ENCODE assay signal across 23 cellular contexts in the genomic region with DNA sequence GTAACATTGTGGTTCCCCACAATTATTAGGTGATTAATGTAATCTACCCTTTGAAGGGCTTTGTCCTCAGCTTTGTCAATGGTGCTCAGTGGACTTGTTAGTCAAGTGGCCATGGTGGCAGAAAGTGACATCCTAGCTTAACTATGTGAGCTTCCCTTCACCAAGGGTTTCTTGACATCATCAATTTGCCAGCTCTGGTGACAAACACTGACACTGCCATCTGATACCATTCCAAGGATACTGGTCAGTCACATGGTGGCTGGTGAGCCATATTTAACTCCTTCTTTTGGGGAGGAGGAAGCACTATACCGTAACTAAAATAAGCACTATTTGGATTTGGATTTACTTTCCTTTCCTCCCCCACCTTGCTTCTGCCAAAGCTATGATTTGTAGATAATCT.
DNase-seq lines count a peak whose midpoint lies in the region; ATAC-seq, FAIRE-seq and TF ChIP-seq lines count a peak whose summit lies in the region.
"Had no signal": no experiment of that assay in that cellular context is flagged by ENCODE, and none has a peak within 500 bp of the region (broad histone marks: within the 10 kb centered on the region; RNA-seq: fewer than 3 reads in every experiment).

No MANE protein-coding gene starts in this region.

- DNase-seq in D721Med (ENCODE audit: insufficient read length, low spot score) (no peak), myocyte (ENCODE audit: low read depth) (peak; percentile 27), gastrocnemius medialis (peak; percentile 17 to 46), esophagus muscularis mucosa (ENCODE audit: extremely low spot score) (no peak), upper lobe of right lung (no peak), MM.1S (no peak)
- DNase-seq: 8988T; ACHN; AML-193; BE2C; CD4-positive, alpha-beta T cell; CD8-positive, alpha-beta memory T cell; DMS79; EL; GDM1; GM23248; H7; HCEC 1CT had no signal

- no peaks in the 10 kb centered on the region for H3K9me3 ChIP-seq in gastrocnemius medialis
- H3K9me3 ChIP-seq in esophagus muscularis mucosa = peaks cover 0 to 3% (median 0%) of the 10 kb centered on the region in 4 donors
- no peaks in the 10 kb centered on the region for H3K9me3 ChIP-seq in upper lobe of right lung
- no peaks in the 10 kb centered on the region for H3K9me3 ChIP-seq in MM.1S (replicated peaks; ENCODE audit: insufficient read depth, low read length)
- H3K9me3 ChIP-seq: BE2C had no signal

- ATAC-seq in gastrocnemius medialis (peak; percentile 91 to 94), upper lobe of right lung (no peak)
- ATAC-seq: A549, GM12878 had no signal

- H3K27me3 ChIP-seq in gastrocnemius medialis (no peaks in the 10 kb centered on the region), esophagus muscularis mucosa (no peaks in the 10 kb centered on the region), upper lobe of right lung (no peaks in the 10 kb centered on the region), MM.1S (replicated peaks; ENCODE audit: insufficient read depth, low read length) (no peaks in the 10 kb centered on the region)
- H3K27me3 ChIP-seq: BE2C; BLaER1 treated with 17β-estradiol and CSF1 and Interleukin-3, amounts not matched to agents 10 nM and 100 nM had no signal

- H3K36me3 ChIP-seq in gastrocnemius medialis (no peaks in the 10 kb centered on the region), esophagus muscularis mucosa (no peaks in the 10 kb centered on the region), upper lobe of right lung (no peaks in the 10 kb centered on the region), MM.1S (replicated peaks; ENCODE audit: insufficient read depth, low read length) (no peaks in the 10 kb centered on the region)
- H3K36me3 ChIP-seq: BE2C; BLaER1 treated with 17β-estradiol and CSF1 and Interleukin-3, amounts not matched to agents 10 nM and 100 nM had no signal

- H3K27ac ChIP-seq in gastrocnemius medialis = peak overlapping the region; percentile 15 to 73 (median 64)
- H3K27ac ChIP-seq in esophagus muscularis mucosa (replicated peaks in 1 of 4) = no peak overlapping the region
- no peak overlapping the region for H3K27ac ChIP-seq in upper lobe of right lung
- H3K27ac ChIP-seq in MM.1S (ENCODE audit: low read length) = no peak overlapping the region
- H3K27ac ChIP-seq: A549; BLaER1 treated with 17β-estradiol and CSF1 and Interleukin-3, amounts not matched to agents 10 nM and 100 nM; GM23248 had no signal

- H3K9ac ChIP-seq in MM.1S (ENCODE audit: low read length) = no peak overlapping the region
- H3K9ac ChIP-seq: BLaER1 treated with 17β-estradiol and CSF1 and Interleukin-3, amounts not matched to agents 10 nM and 100 nM; GM23248 had no signal

- H3K79me2 ChIP-seq in MM.1S (ENCODE audit: low read length) = no peaks in the 10 kb centered on the region

- no peak for TF ChIP-seq EP300 in esophagus muscularis mucosa (IDR thresholded peaks at IDR 0.05)

- 84% methylated on average over 1 of the region's 1 CpG for WGBS in esophagus muscularis mucosa

- intact Hi-C loops in gastrocnemius medialis (cut with DNase I; ENCODE audit: low total_unique reads) (loop anchor here (2.0 kb wide), 1 partner anchor 14 kb away; no protein-coding TSS in a partner anchor), esophagus muscularis mucosa (cut with DNase I) (no loop called here), upper lobe of right lung (cut with DNase I) (no loop called here)

- peaks cover 13 to 19% of the 10 kb centered on the region in 2 donors for H3K4me1 ChIP-seq in gastrocnemius medialis
- H3K4me1 ChIP-seq in esophagus muscularis mucosa = no peaks in the 10 kb centered on the region
- no peaks in the 10 kb centered on the region for H3K4me1 ChIP-seq in upper lobe of right lung
- no peaks in the 10 kb centered on the region for H3K4me1 ChIP-seq in MM.1S (ENCODE audit: low read length)
- H3K4me1 ChIP-seq: A549, BE2C had no signal

- H2AFZ ChIP-seq in MM.1S (ENCODE audit: low read length) = no peak overlapping the region
- H2AFZ ChIP-seq: GM23248 had no signal

- peak; percentile 46 for FAIRE-seq in D721Med (lab: Jason Lieb, UNC)
- FAIRE-seq: A549, GM12878, GM19239, H1 had no signal

- no peaks in the 10 kb centered on the region for H3K9me2 ChIP-seq in MM.1S (replicated peaks; ENCODE audit: insufficient read depth, low read length)

- TF ChIP-seq POLR2A in gastrocnemius medialis (IDR thresholded peaks at IDR 0.05) = no peak
- TF ChIP-seq POLR2A in esophagus muscularis mucosa (IDR thresholded peaks at IDR 0.05; ENCODE audit: low read depth) = no peak

- H4K20me1 ChIP-seq in MM.1S (ENCODE audit: insufficient read depth, low read length) = no peaks in the 10 kb centered on the region
- H4K20me1 ChIP-seq: BLaER1 treated with 17β-estradiol and CSF1 and Interleukin-3, amounts not matched to agents 10 nM and 100 nM had no signal

- in situ Hi-C loops in gastrocnemius medialis (cut with MboI; ENCODE audit: low sequenced_read_pairs in 4 of 4) = no loop called here

- H3K4me2 ChIP-seq in MM.1S (ENCODE audit: low read depth, low read length) = no peak overlapping the region
- H3K4me2 ChIP-seq: A549; BLaER1 treated with 17β-estradiol and CSF1 and Interleukin-3, amounts not matched to agents 10 nM and 100 nM had no signal

- H3F3A ChIP-seq in MM.1S (ENCODE audit: insufficient read depth, low read length) = no peaks in the 10 kb centered on the region

- H3K4me3 ChIP-seq in gastrocnemius medialis (no peak overlapping the region), esophagus muscularis mucosa (no peak overlapping the region), upper lobe of right lung (no peak overlapping the region), MM.1S (ENCODE audit: low read length) (no peak overlapping the region)
- H3K4me3 ChIP-seq: A549; BLaER1 treated with 17β-estradiol and CSF1 and Interleukin-3, amounts not matched to agents 10 nM and 100 nM; GM12878; GM23248 had no signal

- no peak for TF ChIP-seq CTCF in D721Med (IDR thresholded peaks at IDR 0.05; ENCODE audit: insufficient read depth, missing control alignments)
- no peak for TF ChIP-seq CTCF in gastrocnemius medialis (IDR thresholded peaks at IDR 0.05 in 4 of 5, conservative IDR thresholded peaks at IDR 0.05 in 1 of 5)
- TF ChIP-seq CTCF in esophagus muscularis mucosa (IDR thresholded peaks at IDR 0.05) = no peak
- no peak for TF ChIP-seq CTCF in upper lobe of right lung (IDR thresholded peaks at IDR 0.05)
- TF ChIP-seq CTCF in MM.1S (IDR thresholded peaks at IDR 0.05; ENCODE audit: low read length) = no peak

Comparison
In these comparisons a context has a peak if more than half of its experiments do, and no peak if none do; other contexts are left out.
1. DNase-seq: peak in myocyte (single experiment) and gastrocnemius medialis (2 of 2); none in D721Med (single experiment), esophagus muscularis mucosa (single experiment), upper lobe of right lung (single experiment) and MM.1S (single experiment).
2. H3K27ac ChIP-seq: peak in gastrocnemius medialis (4 of 4); none in esophagus muscularis mucosa (0 of 4), upper lobe of right lung (single experiment) and MM.1S (single experiment).